ENCODE assay signal across 8 cellular contexts in the genomic region with DNA sequence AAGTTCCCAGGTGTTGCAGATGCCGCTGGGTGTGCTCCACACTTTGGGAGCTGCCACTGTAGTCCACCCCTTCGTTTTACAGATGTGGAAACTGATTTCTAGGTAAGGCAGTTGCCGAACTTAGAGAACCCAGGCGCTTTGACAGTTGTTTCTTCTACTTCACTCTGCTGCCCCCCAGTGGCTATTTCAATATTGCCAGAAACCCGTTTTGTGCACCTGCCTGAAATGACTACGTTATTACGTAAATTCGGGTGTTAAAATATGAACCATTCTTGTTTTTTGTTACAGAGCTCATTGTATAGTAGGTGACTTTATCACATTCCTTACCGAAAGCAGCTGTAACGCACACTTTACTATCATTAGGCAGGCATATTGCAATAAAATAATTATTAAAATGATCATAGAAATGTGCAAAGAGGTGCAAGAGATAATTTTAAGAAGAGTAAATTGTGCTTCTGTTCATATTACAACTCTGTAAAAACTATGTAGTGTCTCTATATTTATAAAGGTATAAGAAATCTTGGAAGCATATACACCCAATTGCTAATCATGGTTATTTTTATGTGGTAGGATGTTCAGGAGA. TPM values are rescaled to one million over a fixed set of nuclear protein-coding genes. Genes with fewer than 3 reads are reported as not detected.
A peak's percentile ranks its signal among the peaks of the same experiment; 100 is the strongest.
DNase-seq lines count a peak whose midpoint lies in the region; ATAC-seq and TF ChIP-seq lines count a peak whose summit lies in the region.

No MANE protein-coding gene starts in this region.

- H3K9ac ChIP-seq in SU-DHL-6 (ENCODE audit: low read length) = no peak overlapping the region

- DNase-seq in G401 (ENCODE audit: low spot score) = peak; percentile 81
- DNase-seq in NCI-H1092 (lab: John Stamatoyannopoulos, UW) = peak; percentile 42
- peak; percentile 70 for DNase-seq in activated naive CD8-positive, alpha-beta T cell treated with anti-CD3 and anti-CD28 coated beads for 36 hours
- peak; percentile 79 to 80 for DNase-seq in cardiac muscle cell (ENCODE audit: low read depth in 1 of 2, low spot score in 1 of 2)
- peak; percentile 56 for DNase-seq in retina

- H3K4me2 ChIP-seq in SU-DHL-6 (ENCODE audit: low read depth, low read length, poor library complexity, severe bottlenecking) = no peak overlapping the region

- H3K9me3 Mint-ChIP-seq in activated naive CD8-positive, alpha-beta T cell treated with anti-CD3 and anti-CD28 coated beads for 36 hours = no peaks in the 10 kb centered on the region

- H3K4me3 ChIP-seq in SU-DHL-6 (ENCODE audit: insufficient read depth, low read length, poor library complexity, severe bottlenecking) = no peak overlapping the region
- H3K4me3 ChIP-seq in cardiac muscle cell = no peak overlapping the region

- H3K27me3 ChIP-seq in SU-DHL-6 (ENCODE audit: low read length) = no peaks in the 10 kb centered on the region
- H3K27me3 ChIP-seq in cardiac muscle cell = no peaks in the 10 kb centered on the region

- H3K9me3 ChIP-seq in SU-DHL-6 (ENCODE audit: insufficient read depth, low read length) (no peaks in the 10 kb centered on the region), cardiac muscle cell (ENCODE audit: low read depth) (no peaks in the 10 kb centered on the region)

- no peaks in the 10 kb centered on the region for H3K27me3 Mint-ChIP-seq in activated naive CD8-positive, alpha-beta T cell treated with anti-CD3 and anti-CD28 coated beads for 36 hours

- no peak overlapping the region for H3K27ac ChIP-seq in SU-DHL-6 (ENCODE audit: low read depth, low read length)
- H3K27ac ChIP-seq in cardiac muscle cell = no peak overlapping the region

- H3K36me3 ChIP-seq in SU-DHL-6 (ENCODE audit: low read length) = no peaks in the 10 kb centered on the region
- H3K36me3 ChIP-seq in cardiac muscle cell = no peaks in the 10 kb centered on the region

- no peaks in the 10 kb centered on the region for H3F3A ChIP-seq in SU-DHL-6 (ENCODE audit: insufficient read depth)

- no peaks in the 10 kb centered on the region for H3K79me2 ChIP-seq in SU-DHL-6 (ENCODE audit: insufficient read depth, low read length)

- H3K27ac Mint-ChIP-seq in activated naive CD8-positive, alpha-beta T cell treated with anti-CD3 and anti-CD28 coated beads for 36 hours = no peak overlapping the region

- no peaks in the 10 kb centered on the region for H3K4me1 ChIP-seq in cardiac muscle cell (ENCODE audit: low read depth)

- H3K4me1 Mint-ChIP-seq in activated naive CD8-positive, alpha-beta T cell treated with anti-CD3 and anti-CD28 coated beads for 36 hours = peaks cover 1% of the 10 kb centered on the region

- ATAC-seq in GM18517 (IDR thresholded peaks at IDR 0.05; ENCODE audit: unreplicated experiment) (no peak), HG03442 (IDR thresholded peaks at IDR 0.05; ENCODE audit: unreplicated experiment) (no peak)

- H3K4me3 Mint-ChIP-seq in activated naive CD8-positive, alpha-beta T cell treated with anti-CD3 and anti-CD28 coated beads for 36 hours = no peak overlapping the region

- in situ Hi-C loops in G401 (cut with HindIII; ENCODE audit: low sequenced_read_pairs) = no loop called here

- peak; percentile 88 for TF ChIP-seq CTCF in SU-DHL-6 (IDR thresholded peaks at IDR 0.05; ENCODE audit: insufficient read depth, low read length, poor library complexity, severe bottlenecking)
- peak; percentile 84 for TF ChIP-seq CTCF in cardiac muscle cell (IDR thresholded peaks at IDR 0.05; ENCODE audit: low read depth, low read length)

- H3K36me3 Mint-ChIP-seq in activated naive CD8-positive, alpha-beta T cell treated with anti-CD3 and anti-CD28 coated beads for 36 hours = no peaks in the 10 kb centered on the region

- H4K20me1 ChIP-seq in SU-DHL-6 (ENCODE audit: low read depth, low read length) = no peaks in the 10 kb centered on the region

- no peak overlapping the region for H2AFZ ChIP-seq in SU-DHL-6 (ENCODE audit: low read depth, low read length, severe bottlenecking)

- no peaks in the 10 kb centered on the region for H3K9me2 ChIP-seq in SU-DHL-6 (replicated peaks; ENCODE audit: insufficient read depth, low read length)

RNA-seq across cellular contexts. Expression of a gene that starts 44.9 kb away (rescaled TPM):
- 0.10 and 0.74 TPM in 2 replicates for total RNA-seq in G401 (2014; rRNA removed; shearing (Covaris generic))
- under 1 TPM in 1 of 2 experiments, not detected in 1; 0.06 TPM for total RNA-seq in activated naive CD8-positive, alpha-beta T cell treated with anti-CD3 and anti-CD28 coated beads for 36 hours
- total RNA-seq in cardiac muscle cell = 0.11 and 0.51 TPM in 2 replicates
- not detected in 2 replicates for polyA plus RNA-seq in cardiac muscle cell

RNA-seq across cellular contexts. Expression of a gene that starts 56.2 kb away (rescaled TPM):
- total RNA-seq in G401 (2014; rRNA removed; shearing (Covaris generic)) = not detected in 2 replicates
- under 1 TPM; 0.10 to 0.14 TPM for total RNA-seq in activated naive CD8-positive, alpha-beta T cell treated with anti-CD3 and anti-CD28 coated beads for 36 hours
- not detected in 2 replicates for total RNA-seq in cardiac muscle cell
- 0.13 TPM in 1 of 2 replicates, not detected in the other for polyA plus RNA-seq in cardiac muscle cell
